ENCODE assay signal across 20 cellular contexts in genomic region chr1:205949753-205950152, GRCh38. TPM values are rescaled to one million over a fixed set of nuclear protein-coding genes. Genes with fewer than 3 reads are reported as not detected.
DNase-seq lines count a peak whose midpoint lies in the region; ATAC-seq and TF ChIP-seq lines count a peak whose summit lies in the region.
"Had no signal": no experiment of that assay in that cellular context is flagged by ENCODE, and none has a peak within 500 bp of the region (broad histone marks: within the 10 kb centered on the region; RNA-seq: fewer than 3 reads in every experiment).

No MANE protein-coding gene starts in this region.

- H3K79me2 ChIP-seq in osteoblast (ENCODE audit: insufficient read depth, low read length), result no peaks in the 10 kb centered on the region

- intact Hi-C loops in thyroid gland (cut with DNase I), result no loop called here

- WGBS in thyroid gland, 2 donors, result 90 to 100% methylated on average over 1 of the region's 1 CpG

- no peak for TF ChIP-seq POLR2A in thyroid gland (IDR thresholded peaks at IDR 0.05)

- CTCF ChIA-PET in RWPE1 (lab: Yijun Ruan, JAX), result interaction anchor here (1.4 to 7.7 kb wide), 3 partner anchors 9 to 30 kb away, joined by 6 to 74 read pairs (median 13); no protein-coding TSS in a partner anchor

- H3K36me3 ChIP-seq in osteoblast (ENCODE audit: insufficient read depth, low read length), result no peaks in the 10 kb centered on the region
- H3K36me3 ChIP-seq in thyroid gland, result no peaks in the 10 kb centered on the region
- H3K36me3 ChIP-seq: BLaER1 had no signal

- H3K27me3 ChIP-seq in osteoblast (ENCODE audit: insufficient read depth, low read length) (peaks cover 19% of the 10 kb centered on the region), thyroid gland (no peaks in the 10 kb centered on the region)
- H3K27me3 ChIP-seq: BLaER1 had no signal

- in situ Hi-C loops in KBM-7 (cut with MboI; ENCODE audit: low pct_unique_long_range_greater_than_20kb, low sequenced_read_pairs), result loop anchor here (25.0 kb wide), 1 partner anchor 162 kb away; the partner anchor contains the start of gene RAB29

- H3K27ac ChIP-seq in RWPE1 (peak overlapping the region; percentile 99), cingulate gyrus (ENCODE audit: low read depth, low read length) (peak overlapping the region; percentile 15), osteoblast (ENCODE audit: low read depth, low read length) (no peak overlapping the region), thyroid gland (peak overlapping the region; percentile 74 to 86 (median 81))
- H3K27ac ChIP-seq: BLaER1 had no signal

- H3K4me1 ChIP-seq in osteoblast (ENCODE audit: insufficient read depth, low read length) (peaks cover 17% of the 10 kb centered on the region), thyroid gland (peaks cover 27 to 52% of the 10 kb centered on the region in 2 donors)

- no peak for ATAC-seq in GM18517 (IDR thresholded peaks at IDR 0.05; ENCODE audit: unreplicated experiment)
- ATAC-seq: CD8-positive, alpha-beta T cell; HepG2; PC-3 had no signal

- POLR2A ChIA-PET in RWPE1 (lab: Yijun Ruan, JAX; ENCODE audit: low non-redundant PET), result no interaction called here

- H3K4me2 ChIP-seq in osteoblast (ENCODE audit: insufficient read depth, low read length), result no peak overlapping the region
- H3K4me2 ChIP-seq: BLaER1 had no signal

- H3K4me3 ChIP-seq in osteoblast (ENCODE audit: insufficient read depth, low read length), result no peak overlapping the region
- no peak overlapping the region for H3K4me3 ChIP-seq in thyroid gland (replicated peaks in 1 of 3)
- H3K4me3 ChIP-seq: BLaER1 had no signal

- H3K9me3 ChIP-seq in osteoblast (ENCODE audit: low read depth, low read length) (no peaks in the 10 kb centered on the region), thyroid gland (no peaks in the 10 kb centered on the region)
- H3K9me3 ChIP-seq: BLaER1 had no signal

- H4K20me1 ChIP-seq in osteoblast (ENCODE audit: insufficient read depth, low read length), result no peaks in the 10 kb centered on the region
- H4K20me1 ChIP-seq: BLaER1 had no signal

- H2AFZ ChIP-seq in osteoblast (ENCODE audit: low read length), result peak overlapping the region; percentile 18

- DNase-seq in RWPE1 (ENCODE audit: low spot score) (no peak), osteoblast (ENCODE audit: insufficient read length, low spot score, missing footprints) (peak; percentile 32), thyroid gland (peak; percentile 56 to 61), epidermal melanocyte (ENCODE audit: insufficient read length, low spot score) (no peak), KBM-7 (no peak)
- DNase-seq: Calu3; CD8-positive, alpha-beta T cell; GF-D8; KG1; MV-4-11; NCI-H1417; NCI-H187; NCI-H2107; NCI-H524 had no signal

- TF ChIP-seq CTCF in RWPE1 (conservative IDR thresholded peaks at IDR 0.05; ENCODE audit: low read depth), result no peak
- no peak for TF ChIP-seq CTCF in osteoblast (IDR thresholded peaks at IDR 0.05; ENCODE audit: extremely low read depth, low read depth, low read length)
- TF ChIP-seq CTCF in thyroid gland (IDR thresholded peaks at IDR 0.05), result no peak

RNA-seq across cellular contexts. Expression of gene SLC26A9, which starts 6.5 kb away (rescaled TPM):
- total RNA-seq in osteoblast (not detected in 2 replicates), thyroid gland (1 to 10 TPM; 1.6 to 4.8 (median 3.3) TPM)
- total RNA-seq: A673; CD8-positive, alpha-beta T cell; PC-3 had no signal

RNA-seq across cellular contexts. Expression of gene RAB7B, which starts 53.4 kb away (rescaled TPM):
- total RNA-seq in osteoblast, result 7.6 and 7.7 TPM in 2 replicates
- total RNA-seq in thyroid gland, result 10 to 100 TPM in 2 of 4 donors, 1 to 10 TPM in 2; 4.8 to 12.6 (median 8.7) TPM
- total RNA-seq: CD8-positive, alpha-beta T cell; PC-3 had no signal

Comparison
In these comparisons a context has a peak if more than half of its experiments do, and no peak if none do; other contexts are left out.
1. DNase-seq: peak in osteoblast (single experiment) and thyroid gland (2 of 2); none in RWPE1 (single experiment), epidermal melanocyte (single experiment) and KBM-7 (single experiment).